Comparison of ENCODE assay signal across 21 cellular contexts in genomic region chr14:20723458-20723857, GRCh38. TPM values are rescaled to one million over a fixed set of nuclear protein-coding genes. Genes with fewer than 3 reads are reported as not detected.
A peak's percentile ranks its signal among the peaks of the same experiment; 100 is the strongest.
DNase-seq lines count a peak whose midpoint lies in the region; ATAC-seq lines count a peak whose summit lies in the region.
"Had no signal": no experiment of that assay in that cellular context is flagged by ENCODE, and none has a peak within 500 bp of the region (broad histone marks: within the 10 kb centered on the region; RNA-seq: fewer than 3 reads in every experiment).

No MANE protein-coding gene starts in this region.

- no peaks in the 10 kb centered on the region for H3K9me3 Mint-ChIP-seq in natural killer cell treated with Interleukin-12 subunit alpha and Interleukin-12 subunit beta and Interleukin-15 and Interleukin-18, amount 100 ng/mL, for 72 hours
- H3K9me3 Mint-ChIP-seq: T-helper 2 cell treated with Interferon-gamma antibody and Interleukin-4, amounts not matched to agents 5 μg/mL and 100 μg/mL, for 36 hours had no signal

- no peaks in the 10 kb centered on the region for H3K4me1 Mint-ChIP-seq in natural killer cell treated with Interleukin-12 subunit alpha and Interleukin-12 subunit beta and Interleukin-15 and Interleukin-18, amount 100 ng/mL, for 72 hours (ENCODE audit: low read depth in 2 of 2)

- H3K4me3 Mint-ChIP-seq in natural killer cell treated with Interleukin-12 subunit alpha and Interleukin-12 subunit beta and Interleukin-15 and Interleukin-18, amount 100 ng/mL, for 72 hours: no peak overlapping the region
- H3K4me3 Mint-ChIP-seq: T-helper 2 cell treated with Interferon-gamma antibody and Interleukin-4, amounts not matched to agents 5 μg/mL and 100 μg/mL, for 36 hours had no signal

- no peak overlapping the region for H3K27ac Mint-ChIP-seq in natural killer cell treated with Interleukin-12 subunit alpha and Interleukin-12 subunit beta and Interleukin-15 and Interleukin-18, amount 100 ng/mL, for 72 hours
- H3K27ac Mint-ChIP-seq: T-helper 2 cell treated with Interferon-gamma antibody and Interleukin-4, amounts not matched to agents 5 μg/mL and 100 μg/mL, for 36 hours had no signal

- peaks cover 42 to 55% of the 10 kb centered on the region in 2 donors for H3K27me3 Mint-ChIP-seq in natural killer cell treated with Interleukin-12 subunit alpha and Interleukin-12 subunit beta and Interleukin-15 and Interleukin-18, amount 100 ng/mL, for 72 hours

- peak; percentile 53 to 54 for ATAC-seq in natural killer cell treated with Interleukin-12 subunit alpha and Interleukin-12 subunit beta and Interleukin-15 and Interleukin-18, amount 100 ng/mL, for 72 hours
- ATAC-seq in HG02981 (IDR thresholded peaks at IDR 0.05; ENCODE audit: unreplicated experiment): no peak
- ATAC-seq in GM21367 (IDR thresholded peaks at IDR 0.05; ENCODE audit: unreplicated experiment): no peak
- ATAC-seq: esophagus mucosa had no signal

- no peaks in the 10 kb centered on the region for H3K36me3 Mint-ChIP-seq in natural killer cell treated with Interleukin-12 subunit alpha and Interleukin-12 subunit beta and Interleukin-15 and Interleukin-18, amount 100 ng/mL, for 72 hours

- peak; percentile 4 for DNase-seq in stimulated activated CD4-positive, alpha-beta T cell treated with anti-CD3 and anti-CD28 coated beads, Interleukin-15, amount 100 ng/mL, for 24 hours
- no peak for DNase-seq in stimulated activated CD4-positive, alpha-beta T cell treated with anti-CD3 and anti-CD28 coated beads, Interleukin-2, amount 100 ng/mL, for 48 hours
- DNase-seq in ecto neural progenitor cell (ENCODE audit: low spot score) (peak; percentile 56), T-helper 9 cell (no peak), NOMO-1 (lab: John Stamatoyannopoulos, UW; ENCODE audit: unreplicated experiment in 2 of 2) (no peak)
- no peak for DNase-seq in natural killer cell treated with Interleukin-12 subunit alpha and Interleukin-12 subunit beta and Interleukin-15 and Interleukin-18, amount 100 ng/mL, for 72 hours (ENCODE audit: low spot score)
- DNase-seq: activated CD4-positive, alpha-beta T cell treated with anti-CD3 and anti-CD28 coated beads for 4 hours; activated naive CD4-positive, alpha-beta T cell treated with Interleukin-2 at 50 U/mL for 16 hours; activated T-cell treated with anti-CD3 and anti-CD28 coated beads for 4 hours; COR-L47; KG1; NCI-H1105 treated with DMSO at 0.1 percent for 48 hours; NCI-H2171 treated with DMSO at 0.1 percent for 48 hours; SIG-M5; small intestine had no signal

RNA-seq across cellular contexts. Expression of gene EDDM3A, which starts 22.2 kb away (rescaled TPM):
- not detected for total RNA-seq in natural killer cell treated with Interleukin-12 subunit alpha and Interleukin-12 subunit beta and Interleukin-15 and Interleukin-18, amount 100 ng/mL, for 72 hours
- total RNA-seq: esophagus mucosa, H4, mucosa of gallbladder had no signal

RNA-seq across cellular contexts. Expression of gene ANG, which starts 34.9 kb away (rescaled TPM):
- total RNA-seq in natural killer cell treated with Interleukin-12 subunit alpha and Interleukin-12 subunit beta and Interleukin-15 and Interleukin-18, amount 100 ng/mL, for 72 hours: 1 to 10 TPM in 1 of 2 donors, under 1 TPM in 1; 0.78 to 1.6 TPM

RNA-seq across cellular contexts. Expression of gene RNASE4, which starts 39.1 kb away (rescaled TPM):
- total RNA-seq in natural killer cell treated with Interleukin-12 subunit alpha and Interleukin-12 subunit beta and Interleukin-15 and Interleukin-18, amount 100 ng/mL, for 72 hours: 1 to 10 TPM in 1 of 2 donors, under 1 TPM in 1; 0.50 to 1.2 TPM

RNA-seq across cellular contexts. Expression of gene EDDM3B, which starts 44.7 kb away (rescaled TPM):
- total RNA-seq in natural killer cell treated with Interleukin-12 subunit alpha and Interleukin-12 subunit beta and Interleukin-15 and Interleukin-18, amount 100 ng/mL, for 72 hours: not detected
- total RNA-seq: esophagus mucosa, H4, mucosa of gallbladder had no signal

RNA-seq across cellular contexts. Expression of gene RNASE6, which starts 57.6 kb away (rescaled TPM):
- 1 to 10 TPM in 1 of 2 donors, under 1 TPM in 1; 0.56 to 1.3 TPM for total RNA-seq in natural killer cell treated with Interleukin-12 subunit alpha and Interleukin-12 subunit beta and Interleukin-15 and Interleukin-18, amount 100 ng/mL, for 72 hours
- total RNA-seq: H4 had no signal

Comparison
In these comparisons a context has a peak if more than half of its experiments do, and no peak if none do; other contexts are left out.
1. DNase-seq: peak in stimulated activated CD4-positive, alpha-beta T cell treated with anti-CD3 and anti-CD28 coated beads, Interleukin-15, amount 100 ng/mL, for 24 hours (single experiment) and ecto neural progenitor cell (single experiment); none in stimulated activated CD4-positive, alpha-beta T cell treated with anti-CD3 and anti-CD28 coated beads, Interleukin-2, amount 100 ng/mL, for 48 hours (0 of 2), natural killer cell treated with Interleukin-12 subunit alpha and Interleukin-12 subunit beta and Interleukin-15 and Interleukin-18, amount 100 ng/mL, for 72 hours (single experiment), T-helper 9 cell (single experiment) and NOMO-1 (0 of 2).
2. ATAC-seq: peak in natural killer cell treated with Interleukin-12 subunit alpha and Interleukin-12 subunit beta and Interleukin-15 and Interleukin-18, amount 100 ng/mL, for 72 hours (2 of 2); none in HG02981 (single experiment) and GM21367 (single experiment).